10 cellular contexts compared by ENCODE assay signal in genomic region chr4:1795304-1796195, GRCh38. TPM values are rescaled to one million over a fixed set of nuclear protein-coding genes. Genes with fewer than 3 reads are reported as not detected.
DNase-seq lines count a peak whose midpoint lies in the region; ATAC-seq and TF ChIP-seq lines count a peak whose summit lies in the region.
"Had no signal": no experiment of that assay in that cellular context is flagged by ENCODE, and none has a peak within 500 bp of the region (broad histone marks: within the 10 kb centered on the region; RNA-seq: fewer than 3 reads in every experiment).

No MANE protein-coding gene starts in this region.

- peaks cover 45% of the 10 kb centered on the region for H3K27me3 Mint-ChIP-seq in WTC11 (ENCODE audit: low read depth)

- no peak overlapping the region for H3K27ac Mint-ChIP-seq in WTC11

- no peaks in the 10 kb centered on the region for H3K36me3 Mint-ChIP-seq in WTC11
- H3K36me3 Mint-ChIP-seq: naive B cell had no signal

- H3K4me3 ChIP-seq in skin epidermis: peak overlapping the region; percentile 42 to 64 (median 60)

- H3K4me3 Mint-ChIP-seq in WTC11: 0 out of 2 replicates have a peak overlapping the region, but pooled peaks have one; percentile 36

- ATAC-seq in WTC11: no peak
- ATAC-seq: Right ventricle myocardium inferior had no signal

- H3K9me3 Mint-ChIP-seq in WTC11: no peaks in the 10 kb centered on the region
- H3K9me3 Mint-ChIP-seq: naive B cell had no signal

- H3K4me1 Mint-ChIP-seq in WTC11: no peaks in the 10 kb centered on the region

- CTCF ChIA-PET in HEK293T (lab: Yijun Ruan, JAX) (interaction anchor here (0.6 to 1.6 kb wide), 3 partner anchors 47 to 133 kb away, joined by 3 to 6 read pairs (median 4); no protein-coding TSS in a partner anchor), WTC11 (lab: Charles Lee) (interaction anchor here (0.6 to 11.1 kb wide), 8 partner anchors 15 to 121 kb away, joined by 3 to 115 read pairs (median 6); no protein-coding TSS in a partner anchor)

- peak overlapping the region in 9 of 21 experiments; percentile 59 to 90 (median 74) for H3K27ac ChIP-seq in skin epidermis

- TF ChIP-seq CTCF in WTC11 (IDR thresholded peaks at IDR 0.05): no peak

- DNase-seq in HEK293T (ENCODE audit: extremely low spot score) (peak; percentile 64), WTC11 (ENCODE audit: low spot score) (no peak), kidney tubule cell (ENCODE audit: low spot score) (peak; percentile 17), NCI-H1048 (lab: John Stamatoyannopoulos, UW) (no peak), activated gamma-delta T cell treated with Interleukin-2 at 50 U/mL for 16 hours (no peak)
- no peak for DNase-seq in stimulated activated CD4-positive, alpha-beta T cell treated with anti-CD3 and anti-CD28 coated beads, Interleukin-4, amount 100 ng/mL, for 24 hours
- DNase-seq in activated CD8-positive, alpha-beta memory T cell treated with anti-CD3 and anti-CD28 coated beads for 24 hours: no peak
- DNase-seq: naive B cell had no signal

- POLR2A ChIA-PET in HEK293T (lab: Yijun Ruan, JAX) (no interaction called here), WTC11 (lab: Charles Lee) (no interaction called here)

TF ChIP-seq in HEK293T, 16 proteins besides CTCF, POLR2A, EP300 and RAD21:
- TF ChIP-seq CTBP1 (IDR thresholded peaks at IDR 0.05; ENCODE audit: borderline replicate concordance): no peak
- TF ChIP-seq SUZ12 (IDR thresholded peaks at IDR 0.05): no peak
- no peak for TF ChIP-seq HDGF (IDR thresholded peaks at IDR 0.05; ENCODE audit: borderline replicate concordance)
- TF ChIP-seq NFRKB (IDR thresholded peaks at IDR 0.05): no peak
- TF ChIP-seq FOXA1 (IDR thresholded peaks at IDR 0.05): no peak
- no peak for TF ChIP-seq ZNF384 (IDR thresholded peaks at IDR 0.05)
- no peak for TF ChIP-seq FOXK2 (IDR thresholded peaks at IDR 0.05)
- TF ChIP-seq L3MBTL2 (conservative IDR thresholded peaks at IDR 0.05): no peak
- TF ChIP-seq ELF4 (IDR thresholded peaks at IDR 0.05): no peak
- no peak for TF ChIP-seq TARDBP (IDR thresholded peaks at IDR 0.05)
- no peak for TF ChIP-seq FOXM1 (IDR thresholded peaks at IDR 0.05; ENCODE audit: borderline replicate concordance)
- TF ChIP-seq SP1 (IDR thresholded peaks at IDR 0.05): no peak
- no peak for TF ChIP-seq LEF1 (IDR thresholded peaks at IDR 0.05; ENCODE audit: borderline replicate concordance)
- no peak for TF ChIP-seq ARNT (IDR thresholded peaks at IDR 0.05)
- TF ChIP-seq, protein P1, sequence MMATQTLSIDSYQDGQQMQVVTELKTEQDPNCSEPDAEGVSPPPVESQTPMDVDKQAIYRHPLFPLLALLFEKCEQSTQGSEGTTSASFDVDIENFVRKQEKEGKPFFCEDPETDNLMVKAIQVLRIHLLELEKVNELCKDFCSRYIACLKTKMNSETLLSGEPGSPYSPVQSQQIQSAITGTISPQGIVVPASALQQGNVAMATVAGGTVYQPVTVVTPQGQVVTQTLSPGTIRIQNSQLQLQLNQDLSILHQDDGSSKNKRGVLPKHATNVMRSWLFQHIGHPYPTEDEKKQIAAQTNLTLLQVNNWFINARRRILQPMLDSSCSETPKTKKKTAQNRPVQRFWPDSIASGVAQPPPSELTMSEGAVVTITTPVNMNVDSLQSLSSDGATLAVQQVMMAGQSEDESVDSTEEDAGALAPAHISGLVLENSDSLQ (IDR thresholded peaks at IDR 0.05): no peak
- no peak for TF ChIP-seq BHLHE40 (IDR thresholded peaks at IDR 0.05; ENCODE audit: borderline replicate concordance)
TF ChIP-seq in HEK293T: peak in this region for 0.

TF ChIP-seq in WTC11, 78 proteins besides CTCF, POLR2A, EP300 and RAD21:
- TF ChIP-seq, protein P2, sequence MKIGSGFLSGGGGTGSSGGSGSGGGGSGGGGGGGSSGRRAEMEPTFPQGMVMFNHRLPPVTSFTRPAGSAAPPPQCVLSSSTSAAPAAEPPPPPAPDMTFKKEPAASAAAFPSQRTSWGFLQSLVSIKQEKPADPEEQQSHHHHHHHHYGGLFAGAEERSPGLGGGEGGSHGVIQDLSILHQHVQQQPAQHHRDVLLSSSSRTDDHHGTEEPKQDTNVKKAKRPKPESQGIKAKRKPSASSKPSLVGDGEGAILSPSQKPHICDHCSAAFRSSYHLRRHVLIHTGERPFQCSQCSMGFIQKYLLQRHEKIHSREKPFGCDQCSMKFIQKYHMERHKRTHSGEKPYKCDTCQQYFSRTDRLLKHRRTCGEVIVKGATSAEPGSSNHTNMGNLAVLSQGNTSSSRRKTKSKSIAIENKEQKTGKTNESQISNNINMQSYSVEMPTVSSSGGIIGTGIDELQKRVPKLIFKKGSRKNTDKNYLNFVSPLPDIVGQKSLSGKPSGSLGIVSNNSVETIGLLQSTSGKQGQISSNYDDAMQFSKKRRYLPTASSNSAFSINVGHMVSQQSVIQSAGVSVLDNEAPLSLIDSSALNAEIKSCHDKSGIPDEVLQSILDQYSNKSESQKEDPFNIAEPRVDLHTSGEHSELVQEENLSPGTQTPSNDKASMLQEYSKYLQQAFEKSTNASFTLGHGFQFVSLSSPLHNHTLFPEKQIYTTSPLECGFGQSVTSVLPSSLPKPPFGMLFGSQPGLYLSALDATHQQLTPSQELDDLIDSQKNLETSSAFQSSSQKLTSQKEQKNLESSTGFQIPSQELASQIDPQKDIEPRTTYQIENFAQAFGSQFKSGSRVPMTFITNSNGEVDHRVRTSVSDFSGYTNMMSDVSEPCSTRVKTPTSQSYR (CRISPR knock-in tag; IDR thresholded peaks at IDR 0.05): no peak
- no peak for TF ChIP-seq AFF4 (CRISPR knock-in tag; IDR thresholded peaks at IDR 0.05; ENCODE audit: borderline replicate concordance)
- peak; percentile 79 for TF ChIP-seq ZNF423 (CRISPR knock-in tag; IDR thresholded peaks at IDR 0.05)
- TF ChIP-seq HMGXB4 (CRISPR knock-in tag; IDR thresholded peaks at IDR 0.05): no peak
- TF ChIP-seq GABPB1 (CRISPR knock-in tag; IDR thresholded peaks at IDR 0.05): peak; percentile 37; the same call in 1 of the 2 replicates
- no peak for TF ChIP-seq ZNF671 (CRISPR knock-in tag; IDR thresholded peaks at IDR 0.05)

RNA-seq across cellular contexts. Expression of gene FGFR3, which starts 2.5 kb away (rescaled TPM):
- 18.2 to 19.9 TPM (median 19.7 TPM) in 3 replicates for total RNA-seq in WTC11 (2021)

Comparison
In these comparisons a context has a peak if more than half of its experiments do, and no peak if none do; other contexts are left out.
1. DNase-seq: peak in HEK293T (single experiment) and kidney tubule cell (single experiment); none in WTC11 (single experiment), NCI-H1048 (single experiment), activated gamma-delta T cell treated with Interleukin-2 at 50 U/mL for 16 hours (single experiment), stimulated activated CD4-positive, alpha-beta T cell treated with anti-CD3 and anti-CD28 coated beads, Interleukin-4, amount 100 ng/mL, for 24 hours (single experiment) and activated CD8-positive, alpha-beta memory T cell treated with anti-CD3 and anti-CD28 coated beads for 24 hours (single experiment).